1 cellular context compared by ENCODE assay signal in the genomic region with DNA sequence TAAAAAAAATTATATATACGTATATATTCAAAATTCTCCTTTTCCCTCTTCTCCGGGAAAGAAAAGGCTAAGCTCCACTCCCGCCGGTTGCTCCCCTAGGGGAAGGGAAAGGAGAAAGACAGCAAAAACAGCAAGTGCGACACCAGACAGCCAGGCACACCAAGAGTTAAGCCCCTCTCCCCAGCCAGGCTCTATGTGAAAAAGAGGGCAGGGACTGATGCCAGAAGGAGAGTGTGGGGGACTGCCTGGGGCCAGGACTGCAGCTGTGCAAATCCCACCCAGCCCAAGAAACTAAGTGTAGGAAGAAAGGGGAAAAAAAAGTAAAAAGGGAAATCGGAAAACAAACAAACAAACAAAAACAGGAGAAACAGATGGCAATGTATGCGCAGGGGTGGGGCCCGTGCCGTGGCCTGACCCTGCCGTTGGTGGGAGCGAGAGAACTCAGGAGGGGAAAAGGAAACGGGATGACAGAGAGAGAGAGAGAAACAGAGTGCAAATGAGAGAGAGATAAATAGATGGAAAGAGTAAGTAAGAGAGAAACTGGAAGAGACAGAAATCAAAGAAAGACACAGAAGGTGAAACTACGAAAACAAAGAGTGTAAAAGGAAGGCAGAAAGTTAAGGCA.
TF ChIP-seq lines count a peak whose summit lies in the region.

No MANE protein-coding gene starts in this region.

TF ChIP-seq in IMR-90, 13 proteins besides CTCF, POLR2A, EP300 and RAD21:
- TF ChIP-seq BHLHE40 (IDR thresholded peaks at IDR 0.05; ENCODE audit: low read depth, low read length) (peak; percentile 26; the same call in 1 of the 2 replicates), SMC3 (IDR thresholded peaks at IDR 0.05; ENCODE audit: low read depth, low read length) (no peak), MAFK (IDR thresholded peaks at IDR 0.05; ENCODE audit: low read depth, low read length) (no peak), RFX5 (IDR thresholded peaks at IDR 0.05; ENCODE audit: low read depth, low read length) (no peak), CEBPB (IDR thresholded peaks at IDR 0.05; ENCODE audit: low read depth, low read length) (no peak), FOS (IDR thresholded peaks at IDR 0.05; ENCODE audit: low read depth, low read length) (no peak), MXI1 (IDR thresholded peaks at IDR 0.05; ENCODE audit: borderline replicate concordance, low read depth, low read length) (no peak), NFE2L2 (IDR thresholded peaks at IDR 0.05; ENCODE audit: low read depth, low read length) (no peak), RCOR1 (IDR thresholded peaks at IDR 0.05; ENCODE audit: insufficient replicate concordance, low read length) (no peak), CHD1 (IDR thresholded peaks at IDR 0.05; ENCODE audit: low read depth, low read length) (no peak), MAZ (IDR thresholded peaks at IDR 0.05; ENCODE audit: borderline replicate concordance, low read depth, low read length) (peak; percentile 19; the same call in 1 of the 2 replicates)
- TF ChIP-seq, protein P1, sequence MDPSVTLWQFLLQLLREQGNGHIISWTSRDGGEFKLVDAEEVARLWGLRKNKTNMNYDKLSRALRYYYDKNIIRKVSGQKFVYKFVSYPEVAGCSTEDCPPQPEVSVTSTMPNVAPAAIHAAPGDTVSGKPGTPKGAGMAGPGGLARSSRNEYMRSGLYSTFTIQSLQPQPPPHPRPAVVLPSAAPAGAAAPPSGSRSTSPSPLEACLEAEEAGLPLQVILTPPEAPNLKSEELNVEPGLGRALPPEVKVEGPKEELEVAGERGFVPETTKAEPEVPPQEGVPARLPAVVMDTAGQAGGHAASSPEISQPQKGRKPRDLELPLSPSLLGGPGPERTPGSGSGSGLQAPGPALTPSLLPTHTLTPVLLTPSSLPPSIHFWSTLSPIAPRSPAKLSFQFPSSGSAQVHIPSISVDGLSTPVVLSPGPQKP (IDR thresholded peaks at IDR 0.05; ENCODE audit: borderline replicate concordance, low read depth, low read length): no peak
- TF ChIP-seq, protein P2, sequence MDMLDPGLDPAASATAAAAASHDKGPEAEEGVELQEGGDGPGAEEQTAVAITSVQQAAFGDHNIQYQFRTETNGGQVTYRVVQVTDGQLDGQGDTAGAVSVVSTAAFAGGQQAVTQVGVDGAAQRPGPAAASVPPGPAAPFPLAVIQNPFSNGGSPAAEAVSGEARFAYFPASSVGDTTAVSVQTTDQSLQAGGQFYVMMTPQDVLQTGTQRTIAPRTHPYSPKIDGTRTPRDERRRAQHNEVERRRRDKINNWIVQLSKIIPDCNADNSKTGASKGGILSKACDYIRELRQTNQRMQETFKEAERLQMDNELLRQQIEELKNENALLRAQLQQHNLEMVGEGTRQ (IDR thresholded peaks at IDR 0.05; ENCODE audit: low read depth, low read length): no peak
